8 cellular contexts compared by ENCODE assay signal in the genomic region with DNA sequence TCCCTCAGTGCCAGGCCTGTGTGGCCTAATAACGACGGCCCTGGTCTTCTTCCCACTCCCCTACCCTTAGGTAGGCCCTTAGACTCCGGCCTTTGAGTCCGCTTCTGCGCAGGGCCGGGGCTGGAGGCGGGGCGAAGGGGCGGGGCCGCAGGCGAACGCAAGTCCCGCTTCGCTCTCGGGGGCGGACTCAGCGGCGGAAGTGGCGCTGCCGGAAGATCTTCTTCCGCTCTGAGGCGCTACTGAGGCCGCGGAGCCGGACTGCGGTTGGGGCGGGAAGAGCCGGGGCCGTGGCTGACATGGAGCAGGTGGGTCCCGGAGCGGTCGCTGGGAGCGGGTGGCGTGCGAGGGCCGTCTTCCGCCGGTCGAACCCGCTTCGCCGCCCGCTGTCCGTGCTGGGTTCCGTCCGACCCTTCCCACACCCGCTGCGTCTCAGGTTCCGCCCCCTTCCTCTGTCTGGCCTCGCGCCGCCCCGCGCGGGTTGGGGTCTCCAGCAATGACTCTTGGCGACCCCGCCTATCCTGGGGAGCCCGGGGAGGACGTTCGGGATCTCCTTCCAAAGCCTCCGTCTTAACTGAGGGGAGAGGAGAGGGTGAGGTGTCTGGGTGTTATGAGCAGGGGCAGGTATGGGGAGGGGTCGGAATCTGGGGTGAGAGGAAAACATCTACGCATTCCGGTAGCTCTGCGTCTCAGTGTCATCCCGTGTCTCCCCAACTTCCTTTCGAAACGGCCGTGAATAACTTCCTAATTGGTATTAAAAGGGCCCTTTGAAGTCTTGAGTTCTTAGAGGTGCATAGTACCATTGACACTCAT. TPM values are rescaled to one million over a fixed set of nuclear protein-coding genes. Genes with fewer than 3 reads are reported as not detected.
DNase-seq lines count a peak whose midpoint lies in the region; ATAC-seq and TF ChIP-seq lines count a peak whose summit lies in the region.

A gene (plus strand): TSS at position 218 of the 810 bp plus-strand sequence. CDS start 16,388 bp downstream, outside the sequence.

- TF ChIP-seq CTCF in fibroblast of mammary gland (conservative IDR thresholded peaks at IDR 0.05; ENCODE audit: control insufficient read depth, insufficient read depth, low read depth, low read length) (no peak), natural killer cell (IDR thresholded peaks at IDR 0.05) (no peak)

- peak within 1 kb of the TSS; percentile 77 for H3K4me3 ChIP-seq in fibroblast of mammary gland (ENCODE audit: control insufficient read depth, low read depth, low read length)

- ATAC-seq in GM21529 (IDR thresholded peaks at IDR 0.05; ENCODE audit: unreplicated experiment) (peak; percentile 83), natural killer cell (peak; percentile 91 to 95 (median 92))
- ATAC-seq in activated T-helper 17 cell treated with anti-CD3 and anti-CD28 coated beads, Interleukin-2, amount 50 U/mL, for 72 hours (replicated peaks) = peak; percentile 96
- peak; percentile 95 to 96 for ATAC-seq in stimulated activated naive B cell treated with anti-CD40 and anti-IgM and Interleukin-4, amounts not matched to agents 10 μg/mL and 1 μg/mL and 100 μg/mL, for 72 hours (replicated peaks)

- peak within 1 kb of the TSS; percentile 82 for H3K27ac ChIP-seq in KOPT-K1 (ENCODE audit: low read depth, low read length, poor library complexity, severe bottlenecking)

- peaks cover 19% of the 10 kb centered on the region for H3K4me1 Mint-ChIP-seq in activated T-helper 17 cell treated with anti-CD3 and anti-CD28 coated beads, Interleukin-2, amount 50 U/mL, for 72 hours
- peaks cover 48 to 61% of the 10 kb centered on the region in 2 donors for H3K4me1 Mint-ChIP-seq in natural killer cell
- peaks cover 52 to 72% of the 10 kb centered on the region in 2 donors for H3K4me1 Mint-ChIP-seq in stimulated activated naive B cell treated with anti-CD40 and anti-IgM and Interleukin-4, amounts not matched to agents 10 μg/mL and 1 μg/mL and 100 μg/mL, for 72 hours

- DNase-seq in DMS153 (lab: John Stamatoyannopoulos, UW) = peak; percentile 44
- peak; percentile 92 for DNase-seq in RPMI8226
- peak; percentile 75 for DNase-seq in fibroblast of mammary gland (ENCODE audit: low read depth)
- peak; percentile 87 for DNase-seq in natural killer cell
- DNase-seq in stimulated activated naive B cell treated with anti-CD40 and anti-IgM and Interleukin-4, amounts not matched to agents 10 μg/mL and 1 μg/mL and 100 μg/mL, for 72 hours = peak; percentile 87

- peak within 1 kb of the TSS; percentile 91 for H3K27ac Mint-ChIP-seq in activated T-helper 17 cell treated with anti-CD3 and anti-CD28 coated beads, Interleukin-2, amount 50 U/mL, for 72 hours
- peak within 1 kb of the TSS; percentile 86 to 92 for H3K27ac Mint-ChIP-seq in natural killer cell
- peak within 1 kb of the TSS; percentile 93 for H3K27ac Mint-ChIP-seq in stimulated activated naive B cell treated with anti-CD40 and anti-IgM and Interleukin-4, amounts not matched to agents 10 μg/mL and 1 μg/mL and 100 μg/mL, for 72 hours

- no peaks in the 10 kb centered on the region for H3K9me3 ChIP-seq in KOPT-K1 (ENCODE audit: insufficient read depth, low read length, poor library complexity, severe bottlenecking)

- H3K27me3 Mint-ChIP-seq in activated T-helper 17 cell treated with anti-CD3 and anti-CD28 coated beads, Interleukin-2, amount 50 U/mL, for 72 hours = no peaks in the 10 kb centered on the region
- H3K27me3 Mint-ChIP-seq in natural killer cell (ENCODE audit: low read depth in 2 of 2) = no peaks in the 10 kb centered on the region
- H3K27me3 Mint-ChIP-seq in stimulated activated naive B cell treated with anti-CD40 and anti-IgM and Interleukin-4, amounts not matched to agents 10 μg/mL and 1 μg/mL and 100 μg/mL, for 72 hours = no peaks in the 10 kb centered on the region

- H3K36me3 ChIP-seq in KOPT-K1 (ENCODE audit: insufficient read depth, low read length) = peaks cover 15% of the 10 kb centered on the region; the same call in 1 of the 2 replicates

- peak within 1 kb of the TSS; percentile 94 for H3K4me3 Mint-ChIP-seq in activated T-helper 17 cell treated with anti-CD3 and anti-CD28 coated beads, Interleukin-2, amount 50 U/mL, for 72 hours
- H3K4me3 Mint-ChIP-seq in natural killer cell = peak within 1 kb of the TSS; percentile 95
- H3K4me3 Mint-ChIP-seq in stimulated activated naive B cell treated with anti-CD40 and anti-IgM and Interleukin-4, amounts not matched to agents 10 μg/mL and 1 μg/mL and 100 μg/mL, for 72 hours = peak within 1 kb of the TSS; percentile 81 to 96

- H3K36me3 Mint-ChIP-seq in activated T-helper 17 cell treated with anti-CD3 and anti-CD28 coated beads, Interleukin-2, amount 50 U/mL, for 72 hours (ENCODE audit: low read depth) = no peaks in the 10 kb centered on the region
- H3K36me3 Mint-ChIP-seq in natural killer cell = no peaks in the 10 kb centered on the region
- peaks cover 4 to 6% of the 10 kb centered on the region in 2 donors for H3K36me3 Mint-ChIP-seq in stimulated activated naive B cell treated with anti-CD40 and anti-IgM and Interleukin-4, amounts not matched to agents 10 μg/mL and 1 μg/mL and 100 μg/mL, for 72 hours

- no peaks in the 10 kb centered on the region for H3K9me3 Mint-ChIP-seq in activated T-helper 17 cell treated with anti-CD3 and anti-CD28 coated beads, Interleukin-2, amount 50 U/mL, for 72 hours
- H3K9me3 Mint-ChIP-seq in natural killer cell = no peaks in the 10 kb centered on the region
- no peaks in the 10 kb centered on the region for H3K9me3 Mint-ChIP-seq in stimulated activated naive B cell treated with anti-CD40 and anti-IgM and Interleukin-4, amounts not matched to agents 10 μg/mL and 1 μg/mL and 100 μg/mL, for 72 hours

- intact Hi-C loops in natural killer cell (cut with micrococcal nuclease) = loop anchor here (2.0 to 5.0 kb wide), 3 partner anchors 14 to 115 kb away; no protein-coding TSS in a partner anchor

RNA-seq across cellular contexts. Expression of the gene that starts here (rescaled TPM):
- total RNA-seq in activated T-helper 17 cell treated with anti-CD3 and anti-CD28 coated beads, Interleukin-2, amount 50 U/mL, for 72 hours = 10 to 100 TPM; 59.8 to 76.0 TPM
- 100 to 1,000 TPM in 2 of 3 donors, 10 to 100 TPM in 1; 97.1 to 115 (median 105) TPM for total RNA-seq in natural killer cell

Comparison
In these comparisons a context has a peak if more than half of its experiments do, and no peak if none do; other contexts are left out.
1. Peak in every context shown above with its lines: DNase-seq, ATAC-seq, H3K4me3 ChIP-seq and H3K27ac ChIP-seq.